Comparison of ENCODE assay signal across 9 cellular contexts in the genomic region with DNA sequence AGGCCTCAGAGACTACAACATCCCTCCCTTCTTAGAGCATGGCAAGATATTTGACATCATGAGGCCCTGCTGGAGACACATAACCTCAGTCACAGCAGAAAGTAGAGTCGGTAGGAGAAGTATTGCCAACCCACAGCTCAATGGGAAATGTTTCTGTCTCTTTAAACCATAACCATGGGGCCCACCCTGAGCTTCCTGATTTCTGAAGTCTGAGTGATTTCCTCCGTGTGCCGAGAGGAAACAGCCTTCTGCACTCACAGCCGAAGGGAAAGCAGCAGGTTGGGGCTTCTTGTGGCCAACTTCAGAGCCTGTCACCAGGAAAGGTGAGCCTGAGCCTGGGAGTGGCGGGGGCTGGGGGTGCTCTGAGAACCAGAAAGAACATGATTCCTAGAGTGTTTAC. TPM values are rescaled to one million over a fixed set of nuclear protein-coding genes. Genes with fewer than 3 reads are reported as not detected.
DNase-seq lines count a peak whose midpoint lies in the region; ATAC-seq and TF ChIP-seq lines count a peak whose summit lies in the region.
"Had no signal": no experiment of that assay in that cellular context is flagged by ENCODE, and none has a peak within 500 bp of the region (broad histone marks: within the 10 kb centered on the region; RNA-seq: fewer than 3 reads in every experiment).

TSS of gene GIMAP1 (plus strand) at position 246 of the 400 bp plus-strand sequence. CDS start 2,435 bp downstream, outside the sequence.

- no TSS peak for BruUV-seq in Caco-2 (replicated peaks; lab: Mats Ljungman, UMichigan)

- peaks cover 8% of the 10 kb centered on the region for H3K9me3 ChIP-seq in effector memory CD4-positive, alpha-beta T cell (ENCODE audit: control insufficient read depth, low read length)
- H3K9me3 ChIP-seq in Caco-2, result no peaks in the 10 kb centered on the region

- H3K4me1 Mint-ChIP-seq in Caco-2 (ENCODE audit: low read depth, unreplicated experiment), result no peaks in the 10 kb centered on the region

- ATAC-seq in GM21576 (IDR thresholded peaks at IDR 0.05; ENCODE audit: unreplicated experiment), result peak; percentile 72
- no peak for ATAC-seq in GM18870 (IDR thresholded peaks at IDR 0.05; ENCODE audit: unreplicated experiment)

- DNase-seq in UCSD-AML1 (lab: John Stamatoyannopoulos, UW; ENCODE audit: unreplicated experiment) (peak; percentile 40), D341Med (ENCODE audit: low spot score) (no peak), HuH-7.5 (ENCODE audit: low spot score) (no peak), Caco-2 (no peak)
- DNase-seq in effector memory CD4-positive, alpha-beta T cell, result peak in 2 of 3 donors; percentile 28 to 56
- DNase-seq in stimulated activated CD4-positive, alpha-beta T cell treated with anti-CD3 and anti-CD28 coated beads, Interleukin-15, amount 100 ng/mL, for 24 hours, result peak; percentile 71

- no peak within 1 kb of the TSS for H3K27ac Mint-ChIP-seq in Caco-2 (ENCODE audit: unreplicated experiment)

- POLR2A ChIA-PET in Caco-2 (lab: Charles Lee), result no interaction called here

- H3K36me3 Mint-ChIP-seq in Caco-2 (ENCODE audit: insufficient read depth, unreplicated experiment), result no peaks in the 10 kb centered on the region

- peaks cover 29% of the 10 kb centered on the region for H3K36me3 ChIP-seq in effector memory CD4-positive, alpha-beta T cell (ENCODE audit: control insufficient read depth, insufficient read depth, low read length)
- no peaks in the 10 kb centered on the region for H3K36me3 ChIP-seq in Caco-2 (ENCODE audit: control insufficient read depth, insufficient read depth, low read length)

- H3K27me3 Mint-ChIP-seq in Caco-2 (ENCODE audit: insufficient read depth, unreplicated experiment), result peaks cover 8% of the 10 kb centered on the region

- intact Hi-C loops in Caco-2 (cut with micrococcal nuclease; ENCODE audit: unreplicated experiment), result no loop called here

- no peaks in the 10 kb centered on the region for H3K27me3 ChIP-seq in effector memory CD4-positive, alpha-beta T cell (replicated peaks; ENCODE audit: control insufficient read depth, insufficient read depth, low read length, poor library complexity, severe bottlenecking)
- no peaks in the 10 kb centered on the region for H3K27me3 ChIP-seq in Caco-2 (replicated peaks; ENCODE audit: control insufficient read depth, insufficient read depth, low read length)

- H3K27ac ChIP-seq in effector memory CD4-positive, alpha-beta T cell (ENCODE audit: insufficient read depth, low read length, poor library complexity, severe bottlenecking), result peak within 1 kb of the TSS; percentile 79

- H3K4me3 ChIP-seq in effector memory CD4-positive, alpha-beta T cell (ENCODE audit: insufficient read depth, low read depth, low read length, poor library complexity, severe bottlenecking), result peak within 1 kb of the TSS; percentile 90
- no peak within 1 kb of the TSS for H3K4me3 ChIP-seq in Caco-2 (ENCODE audit: low read depth, low read length)

- peaks cover 47% of the 10 kb centered on the region for H3K4me1 ChIP-seq in effector memory CD4-positive, alpha-beta T cell (ENCODE audit: control insufficient read depth, insufficient read depth, low read length, poor library complexity, severe bottlenecking)
- no peaks in the 10 kb centered on the region for H3K4me1 ChIP-seq in Caco-2

- H3K4me3 Mint-ChIP-seq in Caco-2 (ENCODE audit: unreplicated experiment), result no peak within 1 kb of the TSS

- no peak for TF ChIP-seq CTCF in Caco-2 (IDR thresholded peaks at IDR 0.05; ENCODE audit: insufficient read depth in 1 of 2, low read depth in 1 of 2, low read length in 1 of 2, severe bottlenecking in 1 of 2, unreplicated experiment in 1 of 2)

- H3K9me3 Mint-ChIP-seq in Caco-2 (ENCODE audit: unreplicated experiment), result peaks cover 14% of the 10 kb centered on the region

- CTCF ChIA-PET in Caco-2 (lab: Charles Lee), result no interaction called here

RNA-seq across cellular contexts. Expression of gene GIMAP1, which starts in this region (rescaled TPM):
- not detected in 2 replicates for total RNA-seq in Caco-2 (2022)
- total RNA-seq: HT1080 had no signal

Comparison
In these comparisons a context has a peak if more than half of its experiments do, and no peak if none do; other contexts are left out.
1. DNase-seq: peak in UCSD-AML1 (single experiment), effector memory CD4-positive, alpha-beta T cell (2 of 3) and stimulated activated CD4-positive, alpha-beta T cell treated with anti-CD3 and anti-CD28 coated beads, Interleukin-15, amount 100 ng/mL, for 24 hours (single experiment); none in D341Med (single experiment), HuH-7.5 (single experiment) and Caco-2 (0 of 2).